In the genomic region with DNA sequence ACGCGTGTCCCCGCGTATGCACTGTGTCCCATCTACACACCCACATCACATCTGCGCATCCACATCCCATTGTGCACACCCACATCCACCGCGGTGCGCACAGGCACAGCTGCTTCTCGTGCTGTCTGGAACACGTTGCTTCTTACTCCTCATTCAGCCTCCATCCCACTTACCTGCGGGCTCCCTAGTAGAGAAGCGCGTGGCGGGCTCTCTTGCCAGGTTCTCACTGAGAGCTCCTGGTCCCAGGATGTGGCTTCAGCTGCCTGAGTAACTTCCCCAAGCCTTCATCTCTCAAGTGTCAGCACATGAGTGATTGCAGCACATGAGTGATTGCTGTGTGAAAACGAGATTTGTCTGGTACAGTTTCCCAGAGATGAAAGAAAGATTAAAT, we compare ENCODE assay signal across 16 cellular contexts.
A peak's percentile ranks its signal among the peaks of the same experiment; 100 is the strongest.
DNase-seq lines count a peak whose midpoint lies in the region; ATAC-seq and TF ChIP-seq lines count a peak whose summit lies in the region.
"Had no signal": no experiment of that assay in that cellular context is flagged by ENCODE, and none has a peak within 500 bp of the region (broad histone marks: within the 10 kb centered on the region; RNA-seq: fewer than 3 reads in every experiment).

No MANE protein-coding gene starts in this region.

- 92 to 94% methylated on average over 15 of the region's 15 CpGs for WGBS in sigmoid colon, 2 donors

- peaks cover 34 to 93% (median 54%) of the 10 kb centered on the region in 4 donors for H3K36me3 ChIP-seq in sigmoid colon

- no peak for TF ChIP-seq CTCF in osteocyte (IDR thresholded peaks at IDR 0.05)
- no peak for TF ChIP-seq CTCF in sigmoid colon (IDR thresholded peaks at IDR 0.05)

- H3K9me3 ChIP-seq in sigmoid colon, result no peaks in the 10 kb centered on the region
- H3K9me3 ChIP-seq: BLaER1 treated with 17β-estradiol and CSF1 and Interleukin-3, amounts not matched to agents 10 nM and 100 nM had no signal

- H3K4me1 ChIP-seq in sigmoid colon, result no peaks in the 10 kb centered on the region

- peaks cover 40% of the 10 kb centered on the region for H3K36me3 Mint-ChIP-seq in activated CD8-positive, alpha-beta memory T cell treated with anti-CD3 and anti-CD28 coated beads, Interleukin-2, amount 10 ng/mL, durations not matched to agents 7 days and 5 days
- H3K36me3 Mint-ChIP-seq in osteocyte (ENCODE audit: unreplicated experiment), result peaks cover 39% of the 10 kb centered on the region

- TF ChIP-seq EP300 in sigmoid colon (IDR thresholded peaks at IDR 0.05), result no peak

- no peaks in the 10 kb centered on the region for H3K9me3 Mint-ChIP-seq in activated CD8-positive, alpha-beta memory T cell treated with anti-CD3 and anti-CD28 coated beads, Interleukin-2, amount 10 ng/mL, durations not matched to agents 7 days and 5 days (ENCODE audit: low read depth)
- H3K9me3 Mint-ChIP-seq in osteocyte (ENCODE audit: unreplicated experiment), result no peaks in the 10 kb centered on the region
- H3K9me3 Mint-ChIP-seq: T-cell had no signal

- intact Hi-C loops in sigmoid colon (cut with DNase I), result no loop called here

- DNase-seq in activated CD8-positive, alpha-beta memory T cell treated with anti-CD3 and anti-CD28 coated beads, Interleukin-2, amount 10 ng/mL, durations not matched to agents 7 days and 5 days, result no peak
- DNase-seq in osteocyte (ENCODE audit: extremely low spot score, unreplicated experiment) (peak; percentile 69), substantia nigra (lab: John Stamatoyannopoulos, UW) (no peak), NCI-H82 (lab: John Stamatoyannopoulos, UW) (no peak), NCI-H2171 treated with DMSO at 0.1 percent for 48 hours (lab: John Stamatoyannopoulos, UW) (no peak), sigmoid colon (no peak)
- DNase-seq: activated CD4-positive, CD25-positive, alpha-beta regulatory T cell; DMS53; HCEC 1CT; MM.1S; NCI-H2107; T-cell; trophoblast cell had no signal

- ATAC-seq in GM18502 (IDR thresholded peaks at IDR 0.05; ENCODE audit: poor library complexity, unreplicated experiment) (peak; percentile 69), GM21447 (IDR thresholded peaks at IDR 0.05; ENCODE audit: unreplicated experiment) (peak; percentile 67)
- peak; percentile 60 for ATAC-seq in activated CD8-positive, alpha-beta memory T cell treated with anti-CD3 and anti-CD28 coated beads, Interleukin-2, amount 10 ng/mL, durations not matched to agents 7 days and 5 days
- ATAC-seq: T-cell had no signal

- H3K4me1 Mint-ChIP-seq in activated CD8-positive, alpha-beta memory T cell treated with anti-CD3 and anti-CD28 coated beads, Interleukin-2, amount 10 ng/mL, durations not matched to agents 7 days and 5 days, result peaks cover 17% of the 10 kb centered on the region
- peaks cover under 1% of the 10 kb centered on the region for H3K4me1 Mint-ChIP-seq in osteocyte (ENCODE audit: unreplicated experiment)

- CTCF ChIA-PET in activated CD8-positive, alpha-beta memory T cell treated with anti-CD3 and anti-CD28 coated beads, Interleukin-2, amount 10 ng/mL, durations not matched to agents 7 days and 5 days (lab: Charles Lee), result interaction anchor here (1.1 to 1.6 kb wide), 2 partner anchors 10 kb away, joined by 4 to 5 read pairs; no protein-coding TSS in a partner anchor

- H3K4me3 ChIP-seq in sigmoid colon, result no peak overlapping the region
- H3K4me3 ChIP-seq: BLaER1 treated with 17β-estradiol and CSF1 and Interleukin-3, amounts not matched to agents 10 nM and 100 nM had no signal

- no peak overlapping the region for H3K27ac Mint-ChIP-seq in activated CD8-positive, alpha-beta memory T cell treated with anti-CD3 and anti-CD28 coated beads, Interleukin-2, amount 10 ng/mL, durations not matched to agents 7 days and 5 days
- H3K27ac Mint-ChIP-seq in osteocyte (ENCODE audit: unreplicated experiment), result no peak overlapping the region
- H3K27ac Mint-ChIP-seq: T-cell had no signal

- H3K27ac ChIP-seq in substantia nigra (ENCODE audit: low read depth, low read length, poor library complexity, severe bottlenecking) (no peak overlapping the region), sigmoid colon (no peak overlapping the region)
- H3K27ac ChIP-seq: BLaER1 treated with 17β-estradiol and CSF1 and Interleukin-3, amounts not matched to agents 10 nM and 100 nM had no signal

- no peaks in the 10 kb centered on the region for H3K27me3 ChIP-seq in sigmoid colon
- H3K27me3 ChIP-seq: BLaER1 treated with 17β-estradiol and CSF1 and Interleukin-3, amounts not matched to agents 10 nM and 100 nM had no signal

- H3K4me3 Mint-ChIP-seq in activated CD8-positive, alpha-beta memory T cell treated with anti-CD3 and anti-CD28 coated beads, Interleukin-2, amount 10 ng/mL, durations not matched to agents 7 days and 5 days, result no peak overlapping the region
- no peak overlapping the region for H3K4me3 Mint-ChIP-seq in osteocyte (ENCODE audit: unreplicated experiment)
- H3K4me3 Mint-ChIP-seq: T-cell had no signal

- no peaks in the 10 kb centered on the region for H3K27me3 Mint-ChIP-seq in activated CD8-positive, alpha-beta memory T cell treated with anti-CD3 and anti-CD28 coated beads, Interleukin-2, amount 10 ng/mL, durations not matched to agents 7 days and 5 days
- H3K27me3 Mint-ChIP-seq in osteocyte (ENCODE audit: unreplicated experiment), result no peaks in the 10 kb centered on the region
- H3K27me3 Mint-ChIP-seq: T-cell had no signal

- TF ChIP-seq POLR2A in sigmoid colon (IDR thresholded peaks at IDR 0.05), result no peak
